In genomic region chr2:176650101-176650500, GRCh38 we compare ENCODE assay signal across 1 cellular context.
TF ChIP-seq lines count a peak whose summit lies in the region.

No MANE protein-coding gene starts in this region.

TF ChIP-seq in GM23338, 12 proteins besides CTCF, POLR2A, EP300 and RAD21 (continued from another document):
- TF ChIP-seq ZNF462 (CRISPR knock-in tag; IDR thresholded peaks at IDR 0.05) = no peak
- TF ChIP-seq EZH2phosphoT487 (IDR thresholded peaks at IDR 0.05; ENCODE audit: unreplicated experiment) = no peak
- TF ChIP-seq EZH2 (IDR thresholded peaks at IDR 0.05; ENCODE audit: low read depth, unreplicated experiment) = no peak
- no peak for TF ChIP-seq CREB1 (CRISPR knock-in tag; IDR thresholded peaks at IDR 0.05; ENCODE audit: low read depth)
- TF ChIP-seq JUNB (IDR thresholded peaks at IDR 0.05; ENCODE audit: unreplicated experiment) = no peak
- TF ChIP-seq STAT1 (IDR thresholded peaks at IDR 0.05; ENCODE audit: unreplicated experiment) = no peak
- no peak for TF ChIP-seq ZNF331 (CRISPR knock-in tag; IDR thresholded peaks at IDR 0.05; ENCODE audit: low read depth)
- no peak for TF ChIP-seq ETS1 (IDR thresholded peaks at IDR 0.05)
- TF ChIP-seq NANOG (IDR thresholded peaks at IDR 0.05; ENCODE audit: borderline replicate concordance) = no peak
- TF ChIP-seq ZNF114 (CRISPR knock-in tag; IDR thresholded peaks at IDR 0.05) = no peak
- no peak for TF ChIP-seq POLR2AphosphoS5 (IDR thresholded peaks at IDR 0.05; ENCODE audit: low read depth)
